Comparison of ENCODE assay signal across 20 cellular contexts in genomic region chr11:33663121-33663520, GRCh38. TPM values are rescaled to one million over a fixed set of nuclear protein-coding genes. Genes with fewer than 3 reads are reported as not detected.
A peak's percentile ranks its signal among the peaks of the same experiment; 100 is the strongest.
DNase-seq lines count a peak whose midpoint lies in the region; ATAC-seq and TF ChIP-seq lines count a peak whose summit lies in the region.
"Had no signal": no experiment of that assay in that cellular context is flagged by ENCODE, and none has a peak within 500 bp of the region (broad histone marks: within the 10 kb centered on the region; RNA-seq: fewer than 3 reads in every experiment).

No MANE protein-coding gene starts in this region.

- H3K27me3 ChIP-seq in GM23338 (ENCODE audit: insufficient read depth), result no peaks in the 10 kb centered on the region
- H3K27me3 ChIP-seq: BE2C had no signal

- ATAC-seq in GM23338 (no peak), HG02610 (IDR thresholded peaks at IDR 0.05; ENCODE audit: unreplicated experiment) (no peak)
- ATAC-seq: HCT116 had no signal

- TF ChIP-seq CTCF in GM23338 (conservative IDR thresholded peaks at IDR 0.05; ENCODE audit: low read depth in 2 of 2) (no peak), osteocyte (IDR thresholded peaks at IDR 0.05) (no peak)

- H3K4me1 Mint-ChIP-seq in GM23338 (peaks cover 17% of the 10 kb centered on the region), osteocyte (ENCODE audit: unreplicated experiment) (peaks cover 1% of the 10 kb centered on the region)
- H3K4me1 Mint-ChIP-seq: CD4-positive, CD25-positive, alpha-beta regulatory T cell; CD8-positive, alpha-beta memory T cell had no signal

- H3K27me3 Mint-ChIP-seq in GM23338 (ENCODE audit: insufficient read depth, low read depth, poor library complexity) (peaks cover 3% of the 10 kb centered on the region), osteocyte (ENCODE audit: unreplicated experiment) (no peaks in the 10 kb centered on the region)

- H3K4me3 Mint-ChIP-seq in GM23338, result no peak overlapping the region
- no peak overlapping the region for H3K4me3 Mint-ChIP-seq in osteocyte (ENCODE audit: unreplicated experiment)
- H3K4me3 Mint-ChIP-seq: CD4-positive, CD25-positive, alpha-beta regulatory T cell; CD8-positive, alpha-beta memory T cell; HFFc6 had no signal

- no peak overlapping the region for H3K4me2 ChIP-seq in GM23338

- H3K4me1 ChIP-seq in GM23338 (ENCODE audit: insufficient read depth), result peaks cover 14% of the 10 kb centered on the region
- H3K4me1 ChIP-seq: BE2C had no signal

- no peak overlapping the region for H3K27ac ChIP-seq in GM23338 (ENCODE audit: low read depth)
- H3K27ac ChIP-seq: GM23248 had no signal

- DNase-seq in G401 (ENCODE audit: low spot score) (peak; percentile 97), GM23338 (ENCODE audit: low spot score) (no peak), cerebellar cortex (ENCODE audit: low spot score) (peak; percentile 96), osteocyte (ENCODE audit: extremely low spot score, unreplicated experiment) (peak; percentile 51), OCI-M1 (lab: John Stamatoyannopoulos, UW) (no peak)
- DNase-seq: ACHN; BE2C; CD4-positive, CD25-positive, alpha-beta regulatory T cell; CD8-positive, alpha-beta memory T cell; COR-L47; DMS 273 treated with DMSO at 0.1 percent for 48 hours; DMS53; DND-41; EL; GM23248; H7; HFFc6; IMR-90 had no signal

- no peaks in the 10 kb centered on the region for H3K79me2 ChIP-seq in GM23338 (replicated peaks; ENCODE audit: insufficient read depth)

- H3K27ac Mint-ChIP-seq in GM23338, result no peak overlapping the region
- H3K27ac Mint-ChIP-seq in osteocyte (ENCODE audit: unreplicated experiment), result no peak overlapping the region
- H3K27ac Mint-ChIP-seq: CD4-positive, CD25-positive, alpha-beta regulatory T cell; CD8-positive, alpha-beta memory T cell; HFFc6 had no signal

- H3K36me3 Mint-ChIP-seq in GM23338 (ENCODE audit: low read depth) (peaks cover 21% of the 10 kb centered on the region), osteocyte (ENCODE audit: unreplicated experiment) (peaks cover 5% of the 10 kb centered on the region)
- H3K36me3 Mint-ChIP-seq: CD4-positive, CD25-positive, alpha-beta regulatory T cell; CD8-positive, alpha-beta memory T cell had no signal

- H3K36me3 ChIP-seq in GM23338 (ENCODE audit: insufficient read depth), result 0 out of 2 replicates have a peak, but pooled peaks cover 3% of the 10 kb centered on the region
- H3K36me3 ChIP-seq: BE2C had no signal

- H3K9me3 Mint-ChIP-seq in GM23338, result peaks cover 13% of the 10 kb centered on the region
- no peaks in the 10 kb centered on the region for H3K9me3 Mint-ChIP-seq in osteocyte (ENCODE audit: unreplicated experiment)
- H3K9me3 Mint-ChIP-seq: CD4-positive, CD25-positive, alpha-beta regulatory T cell; CD8-positive, alpha-beta memory T cell; HFFc6 had no signal

- H3F3A ChIP-seq in GM23338 (replicated peaks; ENCODE audit: low read depth), result peaks cover 3% of the 10 kb centered on the region; the same call in 1 of the 2 replicates

- H4K20me1 ChIP-seq in GM23338 (replicated peaks; ENCODE audit: insufficient read depth), result no peaks in the 10 kb centered on the region; the same call in 1 of the 2 replicates

- H2AFZ ChIP-seq in GM23338, result 0 out of 2 replicates have a peak overlapping the region, but pooled peaks have one; percentile 23
- H2AFZ ChIP-seq: GM23248 had no signal

- H3K9me2 ChIP-seq in GM23338 (ENCODE audit: insufficient read depth), result peaks cover 13% of the 10 kb centered on the region; the same call in 1 of the 2 replicates

- in situ Hi-C loops in G401 (cut with HindIII; ENCODE audit: low sequenced_read_pairs), result no loop called here

- H3K4me3 ChIP-seq in GM23338, result no peak overlapping the region
- H3K4me3 ChIP-seq: GM23248 had no signal

TF ChIP-seq in GM23338, 12 proteins besides CTCF, POLR2A, EP300 and RAD21:
- TF ChIP-seq REST (IDR thresholded peaks at IDR 0.05; ENCODE audit: unreplicated experiment), result no peak
- no peak for TF ChIP-seq POLR2AphosphoS5 (IDR thresholded peaks at IDR 0.05; ENCODE audit: low read depth)
- TF ChIP-seq CREB1 (CRISPR knock-in tag; IDR thresholded peaks at IDR 0.05; ENCODE audit: low read depth), result no peak
- no peak for TF ChIP-seq EZH2phosphoT487 (IDR thresholded peaks at IDR 0.05; ENCODE audit: unreplicated experiment)
- no peak for TF ChIP-seq ZNF331 (CRISPR knock-in tag; IDR thresholded peaks at IDR 0.05; ENCODE audit: low read depth)

RNA-seq across cellular contexts. Expression of gene C11orf91, which starts 37.5 kb away (rescaled TPM):
- total RNA-seq in G401 (2014; rRNA removed; shearing (Covaris generic)), result not detected in 2 replicates
- total RNA-seq in GM23338 (2014; rRNA removed; shearing (Covaris generic)), result not detected in 2 replicates
- polyA plus RNA-seq in GM23338 (2016; fragmentation: Nextera tagmentation; extraction: Ambion mirVana), result not detected in 2 replicates
- 0.75 TPM in 1 of 2 replicates, not detected in the other for total RNA-seq in osteocyte
- total RNA-seq: CD4-positive, CD25-positive, alpha-beta regulatory T cell; CD8-positive, alpha-beta memory T cell; GM23248; H7; IMR-90 had no signal
- polyA plus RNA-seq: CD4-positive, CD25-positive, alpha-beta regulatory T cell; CD8-positive, alpha-beta memory T cell; GM23248 had no signal

Comparison
In these comparisons a context has a peak if more than half of its experiments do, and no peak if none do; other contexts are left out.
1. DNase-seq: peak in G401 (single experiment), cerebellar cortex (single experiment) and osteocyte (single experiment); none in GM23338 (single experiment) and OCI-M1 (single experiment).